ENCODE assay signal across 14 cellular contexts in genomic region chr14:21840765-21841164, GRCh38.
A peak's percentile ranks its signal among the peaks of the same experiment; 100 is the strongest.
DNase-seq lines count a peak whose midpoint lies in the region; ATAC-seq and TF ChIP-seq lines count a peak whose summit lies in the region.
"Had no signal": no experiment of that assay in that cellular context is flagged by ENCODE, and none has a peak within 500 bp of the region (broad histone marks: within the 10 kb centered on the region; RNA-seq: fewer than 3 reads in every experiment).

No MANE protein-coding gene starts in this region.

- no peak for TF ChIP-seq POLR2A in tibial nerve (IDR thresholded peaks at IDR 0.05)

- TF ChIP-seq CTCF in GM12865 (IDR thresholded peaks at IDR 0.05; ENCODE audit: insufficient read depth, low read depth, low read length, missing control alignments) (no peak), tibial nerve (IDR thresholded peaks at IDR 0.05) (no peak)

- H3K27ac ChIP-seq in CD4-positive, CD25-positive, alpha-beta regulatory T cell (ENCODE audit: insufficient read depth, low read length, poor library complexity, severe bottlenecking): no peak overlapping the region
- H3K27ac ChIP-seq in tibial nerve: no peak overlapping the region
- H3K27ac ChIP-seq: BLaER1 treated with 17β-estradiol and CSF1 and Interleukin-3, amounts not matched to agents 10 nM and 100 nM; epithelial cell of prostate; lower lobe of right lung; thoracic aorta had no signal

- WGBS in tibial nerve, 2 donors: 15 to 17% methylated on average over 4 of the region's 4 CpGs

- peak; percentile 47 to 53 for ATAC-seq in CD4-positive, CD25-positive, alpha-beta regulatory T cell (ENCODE audit: low read depth in 2 of 2)
- ATAC-seq: lower lobe of right lung, Panc1 had no signal

- H3K27me3 Mint-ChIP-seq in CD4-positive, CD25-positive, alpha-beta regulatory T cell: peaks cover 54% of the 10 kb centered on the region

- no peaks in the 10 kb centered on the region for H3K4me1 ChIP-seq in CD4-positive, CD25-positive, alpha-beta regulatory T cell (ENCODE audit: control insufficient read depth, insufficient read depth, low read length, poor library complexity, severe bottlenecking)
- no peaks in the 10 kb centered on the region for H3K4me1 ChIP-seq in tibial nerve
- H3K4me1 ChIP-seq: BLaER1 treated with 17β-estradiol and CSF1 and Interleukin-3, amounts not matched to agents 10 nM and 100 nM; lower lobe of right lung had no signal

- H3K27me3 ChIP-seq in CD4-positive, CD25-positive, alpha-beta regulatory T cell (ENCODE audit: control insufficient read depth, insufficient read depth, low read length): peaks cover 3% of the 10 kb centered on the region
- no peaks in the 10 kb centered on the region for H3K27me3 ChIP-seq in tibial nerve
- H3K27me3 ChIP-seq: BLaER1 treated with 17β-estradiol and CSF1 and Interleukin-3, amounts not matched to agents 10 nM and 100 nM had no signal

- H3K27ac Mint-ChIP-seq in CD4-positive, CD25-positive, alpha-beta regulatory T cell: peak overlapping the region in 2 of 3 donors; percentile 23 to 97

- peak overlapping the region; percentile 47 for H3K4me3 ChIP-seq in CD4-positive, CD25-positive, alpha-beta regulatory T cell (ENCODE audit: low read depth, low read length)
- H3K4me3 ChIP-seq in GM12865 (ENCODE audit: low read depth, low read length) (no peak overlapping the region), tibial nerve (no peak overlapping the region)
- H3K4me3 ChIP-seq: BLaER1 treated with 17β-estradiol and CSF1 and Interleukin-3, amounts not matched to agents 10 nM and 100 nM; lower lobe of right lung; thoracic aorta had no signal

- peak overlapping the region; percentile 27 to 77 (median 76) for H3K4me3 Mint-ChIP-seq in CD4-positive, CD25-positive, alpha-beta regulatory T cell

- H3K36me3 Mint-ChIP-seq in CD4-positive, CD25-positive, alpha-beta regulatory T cell: no peaks in the 10 kb centered on the region

- DNase-seq in CD4-positive, CD25-positive, alpha-beta regulatory T cell: peak in 2 of 3 donors; percentile 35 to 61
- peak; percentile 7 for DNase-seq in GM12865 (ENCODE audit: low read depth)
- peak; percentile 5 for DNase-seq in RPMI7951 (ENCODE audit: low read depth)
- peak; percentile 38 for DNase-seq in central memory CD4-positive, alpha-beta T cell
- no peak for DNase-seq in DMS79 (lab: John Stamatoyannopoulos, UW)
- no peak for DNase-seq in DMS53 (lab: John Stamatoyannopoulos, UW)
- no peak for DNase-seq in DMS153 treated with DMSO at 0.1 percent for 48 hours (lab: John Stamatoyannopoulos, UW; ENCODE audit: unreplicated experiment)
- DNase-seq in tibial nerve (ENCODE audit: low spot score in 2 of 2): no peak
- DNase-seq: hippocampal formation, lower lobe of right lung had no signal

- H3K9me3 ChIP-seq in CD4-positive, CD25-positive, alpha-beta regulatory T cell (ENCODE audit: control insufficient read depth in 2 of 2, low read length in 2 of 2): no peaks in the 10 kb centered on the region
- no peaks in the 10 kb centered on the region for H3K9me3 ChIP-seq in tibial nerve
- H3K9me3 ChIP-seq: lower lobe of right lung, thoracic aorta had no signal

- no peak for TF ChIP-seq EP300 in tibial nerve (IDR thresholded peaks at IDR 0.05)

- H3K9me3 Mint-ChIP-seq in CD4-positive, CD25-positive, alpha-beta regulatory T cell: peaks cover 0 to 2% (median 0%) of the 10 kb centered on the region in 7 donors

- peaks cover 0 to 5% (median 2%) of the 10 kb centered on the region in 4 donors for H3K4me1 Mint-ChIP-seq in CD4-positive, CD25-positive, alpha-beta regulatory T cell

- no peaks in the 10 kb centered on the region for H3K36me3 ChIP-seq in CD4-positive, CD25-positive, alpha-beta regulatory T cell (ENCODE audit: control insufficient read depth, insufficient read depth, low read length)
- H3K36me3 ChIP-seq in tibial nerve: no peaks in the 10 kb centered on the region
- H3K36me3 ChIP-seq: BLaER1 treated with 17β-estradiol and CSF1 and Interleukin-3, amounts not matched to agents 10 nM and 100 nM; lower lobe of right lung; thoracic aorta had no signal

Comparison
In these comparisons a context has a peak if more than half of its experiments do, and no peak if none do; other contexts are left out.
1. DNase-seq: peak in CD4-positive, CD25-positive, alpha-beta regulatory T cell (2 of 3), GM12865 (single experiment), RPMI7951 (single experiment) and central memory CD4-positive, alpha-beta T cell (single experiment); none in DMS79 (single experiment), DMS53 (single experiment), DMS153 treated with DMSO at 0.1 percent for 48 hours (single experiment) and tibial nerve (0 of 2).